8 cellular contexts compared by ENCODE assay signal in genomic region chr5:81425569-81425968, GRCh38. TPM values are rescaled to one million over a fixed set of nuclear protein-coding genes. Genes with fewer than 3 reads are reported as not detected.
DNase-seq lines count a peak whose midpoint lies in the region; ATAC-seq, FAIRE-seq and TF ChIP-seq lines count a peak whose summit lies in the region.

No MANE protein-coding gene starts in this region.

- no peak overlapping the region for H2BK15ac ChIP-seq in H1 (ENCODE audit: low read length)

- H3K36me3 ChIP-seq in DOHH2 (ENCODE audit: control insufficient read depth, low read length) (peaks cover 49% of the 10 kb centered on the region), Peyer's patch (no peaks in the 10 kb centered on the region), H1 (ENCODE audit: control insufficient read depth in 2 of 4, insufficient read depth in 4 of 4, low read length in 3 of 4) (no peaks in the 10 kb centered on the region; a peak in 1 of 8 replicates)

- peak; percentile 17 for DNase-seq in HTR-8/SVneo (ENCODE audit: insufficient read length, low spot score)
- no peak for DNase-seq in Peyer's patch
- no peak for DNase-seq in H1 (ENCODE audit: low read depth in 1 of 2, low spot score in 2 of 2)
- peak in 4 of 10 donors; percentile 3 to 71 (median 62) for DNase-seq in naive thymus-derived CD8-positive, alpha-beta T cell
- no peak for DNase-seq in NCI-H146 treated with DMSO at 0.1 percent for 48 hours (lab: John Stamatoyannopoulos, UW; ENCODE audit: unreplicated experiment)

- CTCF ChIA-PET in H1 (lab: Charles Lee; ENCODE audit: partially characterized antibody) = interaction anchor here (0.7 to 2.9 kb wide), 17 partner anchors 12 to 801 kb away, joined by 3 to 11 read pairs (median 3); partner anchors contain the start of gene ACOT12

- POLR2A ChIA-PET in H1 (lab: Charles Lee; ENCODE audit: partially characterized antibody) = no interaction called here
- POLR2A ChIA-PET in naive thymus-derived CD8-positive, alpha-beta T cell (lab: Charles Lee) = no interaction called here

- H3K9ac ChIP-seq in H1 (replicated peaks in 1 of 4; ENCODE audit: extremely low read depth in 1 of 4, low read depth in 3 of 4, low read length in 3 of 4) = no peak overlapping the region

- H3K27ac Mint-ChIP-seq in naive thymus-derived CD8-positive, alpha-beta T cell = peak overlapping the region in 6 of 10 donors; percentile 2 to 50 (median 16)

- H2BK20ac ChIP-seq in H1 (ENCODE audit: low read length) = no peak overlapping the region

- H3K79me2 ChIP-seq in DOHH2 (ENCODE audit: control insufficient read depth, low read length) = no peaks in the 10 kb centered on the region
- no peaks in the 10 kb centered on the region for H3K79me2 ChIP-seq in H1 (ENCODE audit: control insufficient read depth in 1 of 2, insufficient read depth in 2 of 2, low read length in 2 of 2)

- H3K4me3 ChIP-seq in DOHH2 (ENCODE audit: low read length) (no peak overlapping the region), Peyer's patch (no peak overlapping the region), H1 (ENCODE audit: extremely low read depth in 1 of 4, insufficient read depth in 2 of 4, low read depth in 3 of 4, low read length in 4 of 4) (no peak overlapping the region)

- no peak overlapping the region for H3K56ac ChIP-seq in H1 (replicated peaks; ENCODE audit: insufficient read length, low read depth, low read length)

- no peaks in the 10 kb centered on the region for H3K9me3 Mint-ChIP-seq in naive thymus-derived CD8-positive, alpha-beta T cell

- no peak overlapping the region for H2BK12ac ChIP-seq in H1 (ENCODE audit: low read depth, low read length)

- no peak overlapping the region for H4K8ac ChIP-seq in H1 (ENCODE audit: extremely low read depth, insufficient read depth, low read length)

- peaks cover 16% of the 10 kb centered on the region for H3F3A ChIP-seq in DOHH2 (ENCODE audit: control insufficient read depth, insufficient read depth)

- no peaks in the 10 kb centered on the region for H3K27me3 ChIP-seq in DOHH2 (ENCODE audit: control insufficient read depth, low read length)
- no peaks in the 10 kb centered on the region for H3K27me3 ChIP-seq in Peyer's patch
- H3K27me3 ChIP-seq in H1 (replicated peaks in 1 of 4; ENCODE audit: control insufficient read depth in 3 of 4, extremely low read depth in 1 of 4, insufficient read depth in 3 of 4, low read length in 3 of 4) = no peaks in the 10 kb centered on the region

- FAIRE-seq in HTR-8/SVneo (lab: Jason Lieb, UNC) (no peak), H1 (lab: Jason Lieb, UNC) (peak; percentile 19)

- H4K5ac ChIP-seq in H1 (ENCODE audit: insufficient read length, low read depth, low read length) = no peak overlapping the region

- H3K23ac ChIP-seq in H1 (ENCODE audit: insufficient read length) = no peak overlapping the region

- H2BK120ac ChIP-seq in H1 (replicated peaks; ENCODE audit: low read depth, low read length) = no peak overlapping the region

- H3K4me3 Mint-ChIP-seq in naive thymus-derived CD8-positive, alpha-beta T cell = no peak overlapping the region

- H4K91ac ChIP-seq in H1 (replicated peaks; ENCODE audit: insufficient read length, low read length) = no peak overlapping the region

- 43% methylated on average over 2 of the region's 2 CpGs; no CpG with 5 or more reads in 1 of the 2 experiments for WGBS in H1 (ENCODE audit: extremely low coverage in 1 of 2, insufficient coverage in 1 of 2, insufficient read length in 1 of 2, insufficient replicate concordance in 2 of 2, low coverage in 1 of 2, low lambda C conversion rate in 2 of 2, missing lambda C conversion rate in 1 of 2), 2 experiments

- H3K36me3 Mint-ChIP-seq in naive thymus-derived CD8-positive, alpha-beta T cell = peaks cover 0 to 23% (median 6%) of the 10 kb centered on the region in 3 donors

- no peak for TF ChIP-seq POLR2A in Peyer's patch (IDR thresholded peaks at IDR 0.05)
- no peak for TF ChIP-seq POLR2A in H1 (IDR thresholded peaks at IDR 0.05; ENCODE audit: control extremely low read depth in 1 of 2, low read depth in 2 of 2, low read length in 2 of 2)

- H3K4me1 ChIP-seq in DOHH2 (ENCODE audit: control insufficient read depth, low read length) (peaks cover 10% of the 10 kb centered on the region), Peyer's patch (peaks cover 0 to 7% (median 0%) of the 10 kb centered on the region in 4 donors), H1 (replicated peaks in 1 of 4; ENCODE audit: control insufficient read depth in 3 of 4, insufficient read depth in 4 of 4, low read length in 3 of 4) (no peaks in the 10 kb centered on the region)

- peaks cover 5 to 12% (median 10%) of the 10 kb centered on the region in 4 donors for H3K4me1 Mint-ChIP-seq in naive thymus-derived CD8-positive, alpha-beta T cell

- TF ChIP-seq CTCF in DOHH2 (IDR thresholded peaks at IDR 0.05; ENCODE audit: low read depth, low read length, poor library complexity, severe bottlenecking) (peak; percentile 60), Peyer's patch (IDR thresholded peaks at IDR 0.05) (peak; percentile 27 to 81 (median 60)), H1 (IDR thresholded peaks at IDR 0.05; ENCODE audit: control extremely low read depth in 1 of 3, insufficient read depth in 1 of 3, low read depth in 1 of 3, low read length in 3 of 3) (peak in 2 of 3 experiments; percentile 13 to 27; a peak in 2 of 4 replicates)

- H2AFZ ChIP-seq in H1 (ENCODE audit: low read length) = no peak overlapping the region

- no peaks in the 10 kb centered on the region for H3K23me2 ChIP-seq in H1 (ENCODE audit: low read depth, low read length)

- H3K14ac ChIP-seq in H1 (ENCODE audit: insufficient read length) = no peak overlapping the region

- ATAC-seq in naive thymus-derived CD8-positive, alpha-beta T cell = peak; percentile 57 to 68
- ATAC-seq in GM18520 (IDR thresholded peaks at IDR 0.05; ENCODE audit: unreplicated experiment) = no peak
- no peak for ATAC-seq in HG02623 (IDR thresholded peaks at IDR 0.05; ENCODE audit: unreplicated experiment)

- TF ChIP-seq EP300 in H1 (IDR thresholded peaks at IDR 0.05; ENCODE audit: borderline replicate concordance in 1 of 2, low read depth in 2 of 2, low read length in 2 of 2) = no peak

- TF ChIP-seq RAD21 in H1 (IDR thresholded peaks at IDR 0.05 in 1 of 2, conservative IDR thresholded peaks at IDR 0.05 in 1 of 2; ENCODE audit: low read depth in 2 of 2, low read length in 2 of 2) = peak; percentile 53 to 61

- no peaks in the 10 kb centered on the region for H3K9me2 ChIP-seq in DOHH2 (replicated peaks; ENCODE audit: control insufficient read depth, low read length)

- H2AK5ac ChIP-seq in H1 (ENCODE audit: low read depth, low read length) = no peak overlapping the region

- no peaks in the 10 kb centered on the region for H3K27me3 Mint-ChIP-seq in naive thymus-derived CD8-positive, alpha-beta T cell

- H3K4ac ChIP-seq in H1 (replicated peaks; ENCODE audit: insufficient read length, low read depth, low read length) = no peak overlapping the region

- 0 out of 2 replicates have a peak overlapping the region, but pooled peaks have one; percentile 8 for H3K4me2 ChIP-seq in DOHH2 (ENCODE audit: low read length)
- H3K4me2 ChIP-seq in H1 (ENCODE audit: insufficient read depth in 1 of 2, low read depth in 2 of 2, low read length in 2 of 2) = no peak overlapping the region

- no peak overlapping the region for H3K18ac ChIP-seq in H1 (ENCODE audit: extremely low read depth, low read length)

- no peaks in the 10 kb centered on the region for H3K79me1 ChIP-seq in H1 (ENCODE audit: low read depth, low read length)

- no peak overlapping the region for H2BK5ac ChIP-seq in H1 (ENCODE audit: low read depth, low read length)

- H4K20me1 ChIP-seq in DOHH2 (ENCODE audit: control insufficient read depth, insufficient read depth, low read depth, low read length) (no peaks in the 10 kb centered on the region), H1 (replicated peaks in 1 of 2; ENCODE audit: control insufficient read depth in 1 of 2, insufficient read depth in 2 of 2, low read length in 2 of 2) (no peaks in the 10 kb centered on the region)

- H3K9me3 ChIP-seq in DOHH2 (ENCODE audit: control insufficient read depth, insufficient read depth, low read length) (no peaks in the 10 kb centered on the region), Peyer's patch (no peaks in the 10 kb centered on the region), H1 (ENCODE audit: insufficient read depth in 2 of 2, low read depth in 1 of 2, low read length in 1 of 2) (no peaks in the 10 kb centered on the region)

- H3K27ac ChIP-seq in DOHH2 (ENCODE audit: low read depth, low read length) (no peak overlapping the region), Peyer's patch (peak overlapping the region in 1 of 4 donors; percentile 15), H1 (ENCODE audit: low read depth, low read length) (no peak overlapping the region)

TF ChIP-seq in H1, 55 proteins besides CTCF, POLR2A, EP300 and RAD21:
- no peak for TF ChIP-seq BACH1 (IDR thresholded peaks at IDR 0.05; ENCODE audit: low read length)

RNA-seq across cellular contexts. Expression of gene ACOT12, which starts 31.6 kb away (rescaled TPM):
- total RNA-seq in Peyer's patch = 1 to 10 TPM in 2 of 4 donors, not detected in 2; 3.7 to 6.5 TPM
- total RNA-seq in H1 (2021; fragmentation: NEBNext Ultra II Directional; extraction: Animal tissue kit (Norgen Biotek cat#: 25700)) = 0.33 TPM in 1 of 2 replicates, not detected in the other
- polyA plus RNA-seq in H1 (2011; rRNA removed) = 0.29 and 0.31 TPM in 2 replicates
- polyA plus RNA-seq in H1 (2011; cell fraction: cytosol; rRNA removed) = 0.19 TPM
- 0.56 TPM for polyA plus RNA-seq in H1 (2011; cell fraction: nucleus; rRNA removed)
- polyA plus RNA-seq in H1 (2012, experiment 1 of 2) = 0.37 to 0.59 TPM (median 0.47 TPM) in 3 of 4 replicates, not detected in the other
- 0.84 TPM for polyA plus RNA-seq in H1 (2012, experiment 2 of 2)
- polyA plus RNA-seq in H1 (2013, experiment 1 of 2) = 0.10 TPM
- 0.18 TPM for polyA plus RNA-seq in H1 (2013, experiment 2 of 2)
- not detected in 2 replicates for polyA minus RNA-seq in H1 (2011; rRNA and poly(A)+ RNA removed)
- not detected for polyA minus RNA-seq in H1 (2011; cell fraction: cytosol; rRNA and poly(A)+ RNA removed)
- polyA minus RNA-seq in H1 (2011; cell fraction: nucleus; rRNA and poly(A)+ RNA removed) = not detected
- not detected for total RNA-seq in naive thymus-derived CD8-positive, alpha-beta T cell
- polyA plus RNA-seq in naive thymus-derived CD8-positive, alpha-beta T cell = not detected

Comparison
In these comparisons a context has a peak if more than half of its experiments do, and no peak if none do; other contexts are left out.
1. ATAC-seq: peak in naive thymus-derived CD8-positive, alpha-beta T cell (2 of 2); none in GM18520 (single experiment) and HG02623 (single experiment).
2. Peak in every context shown above with its lines, with median percentiles within 50 percentile points of each other: CTCF ChIP-seq.